9 cellular contexts compared by ENCODE assay signal in the genomic region with DNA sequence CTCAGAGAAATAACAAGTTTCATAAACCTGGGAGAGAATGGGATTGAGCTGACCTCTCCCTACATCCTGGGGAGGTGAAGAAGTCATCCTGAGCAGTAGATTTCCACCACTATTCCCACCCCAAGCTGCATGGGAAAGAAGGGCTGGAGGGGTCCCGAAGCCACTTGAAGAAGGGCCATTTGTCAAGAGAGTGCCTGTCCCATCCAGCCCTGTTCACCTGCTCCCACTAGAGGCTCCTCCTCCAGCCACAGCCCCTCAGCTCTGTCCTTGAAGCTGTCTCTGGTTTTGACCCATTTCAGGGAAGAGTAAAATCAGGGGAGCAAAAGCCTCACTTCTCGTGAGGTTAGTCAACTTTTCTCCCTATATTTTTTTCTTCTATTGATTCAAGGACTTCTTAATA.
"Had no signal": no experiment of that assay in that cellular context is flagged by ENCODE, and none has a peak within 500 bp of the region (broad histone marks: within the 10 kb centered on the region; RNA-seq: fewer than 3 reads in every experiment).

No MANE protein-coding gene starts in this region.

- H2AFZ ChIP-seq: GM23248 had no signal

- H3K4me3 Mint-ChIP-seq: H9 had no signal

- DNase-seq: GM23248, GOT3, HCEC 1CT, IMR-90, KG1 had no signal

- H3K4me3 ChIP-seq: GM23248, K562 had no signal

- H3K9ac ChIP-seq: GM23248 had no signal

- FAIRE-seq: H54, HTR-8/SVneo, K562 had no signal

- H3K27ac ChIP-seq: GM23248 had no signal

- H3K9me3 Mint-ChIP-seq: H9 had no signal
